14 cellular contexts compared by ENCODE assay signal in genomic region chr7:73879977-73880681, GRCh38. TPM values are rescaled to one million over a fixed set of nuclear protein-coding genes. Genes with fewer than 3 reads are reported as not detected.
DNase-seq lines count a peak whose midpoint lies in the region; ATAC-seq and TF ChIP-seq lines count a peak whose summit lies in the region.
"Had no signal": no experiment of that assay in that cellular context is flagged by ENCODE, and none has a peak within 500 bp of the region (broad histone marks: within the 10 kb centered on the region; RNA-seq: fewer than 3 reads in every experiment).

No MANE protein-coding gene starts in this region.

- H3K79me2 ChIP-seq in PC-9 (ENCODE audit: low read depth), result no peaks in the 10 kb centered on the region

- CTCF ChIA-PET in PC-9 (lab: Charles Lee), result interaction anchor here (1.4 kb wide), 1 partner anchor 149 kb away, joined by 3 read pairs; no protein-coding TSS in a partner anchor

- TF ChIP-seq CTCF in PC-9 (conservative IDR thresholded peaks at IDR 0.05) (no peak), type B pancreatic cell (conservative IDR thresholded peaks at IDR 0.05) (no peak), progenitor cell of endocrine pancreas (IDR thresholded peaks at IDR 0.05; ENCODE audit: unreplicated experiment) (no peak)

- H3K9me3 ChIP-seq in PC-9 (ENCODE audit: insufficient read depth, low read depth) (no peaks in the 10 kb centered on the region), mesenchymal stem cell (ENCODE audit: control insufficient read depth, low read length) (no peaks in the 10 kb centered on the region)

- intact Hi-C loops in PC-9 (cut with micrococcal nuclease; ENCODE audit: unreplicated experiment), result no loop called here

- H3K27ac ChIP-seq in PC-9 (no peak overlapping the region), mesenchymal stem cell (ENCODE audit: low read length, poor library complexity, severe bottlenecking) (no peak overlapping the region)

- no peak overlapping the region for H2BK12ac ChIP-seq in mesenchymal stem cell (ENCODE audit: low read length in 2 of 2)

- peak overlapping the region; percentile 39 for H3K27ac Mint-ChIP-seq in type B pancreatic cell
- H3K27ac Mint-ChIP-seq in progenitor cell of endocrine pancreas, result no peak overlapping the region
- H3K27ac Mint-ChIP-seq: activated naive CD8-positive, alpha-beta T cell treated with anti-CD3 and anti-CD28 coated beads, Interleukin-2, amount 10 ng/mL, durations not matched to agents 7 days and 5 days; effector memory CD8-positive, alpha-beta T cell had no signal

- no peak overlapping the region for H4K91ac ChIP-seq in mesenchymal stem cell (ENCODE audit: low read length)

- H3K79me1 ChIP-seq in mesenchymal stem cell (replicated peaks; ENCODE audit: low read length, poor library complexity, severe bottlenecking), result no peaks in the 10 kb centered on the region

- peaks cover 27% of the 10 kb centered on the region for H3K4me1 ChIP-seq in PC-9 (replicated peaks; ENCODE audit: insufficient read depth)
- no peaks in the 10 kb centered on the region for H3K4me1 ChIP-seq in mesenchymal stem cell (ENCODE audit: control insufficient read depth, insufficient read depth, low read depth, low read length)

- WGBS in mesenchymal stem cell, result 62% methylated on average over 17 of the region's 18 CpGs

- H3K9ac ChIP-seq in mesenchymal stem cell (ENCODE audit: low read length), result peak overlapping the region; percentile 2

- H3K27me3 ChIP-seq in PC-9 (ENCODE audit: insufficient read depth, low read depth) (no peaks in the 10 kb centered on the region), mesenchymal stem cell (ENCODE audit: control insufficient read depth in 1 of 2, insufficient read depth in 1 of 2, low read length in 2 of 2) (peaks cover 6 to 48% of the 10 kb centered on the region in 2 experiments)

- H2BK5ac ChIP-seq in mesenchymal stem cell (ENCODE audit: low read depth, low read length, poor library complexity, severe bottlenecking), result no peak overlapping the region

- no peak overlapping the region for H3K18ac ChIP-seq in mesenchymal stem cell (ENCODE audit: low read depth in 1 of 2, low read length in 2 of 2)

- H2AFZ ChIP-seq in PC-9, result no peak overlapping the region
- H2AFZ ChIP-seq in mesenchymal stem cell (ENCODE audit: low read depth, low read length), result no peak overlapping the region

- no peaks in the 10 kb centered on the region for H3K9me2 ChIP-seq in PC-9 (ENCODE audit: insufficient read depth)

- BruUV-seq in PC-9 (replicated peaks; lab: Mats Ljungman, UMichigan), result no TSS peak

- no peak overlapping the region for H3K4ac ChIP-seq in mesenchymal stem cell (ENCODE audit: low read depth in 1 of 2, low read length in 2 of 2)

- H3K23ac ChIP-seq in mesenchymal stem cell (ENCODE audit: low read length in 2 of 2), result no peak overlapping the region

- H3K14ac ChIP-seq in mesenchymal stem cell (ENCODE audit: low read length in 2 of 2), result no peak overlapping the region

- H3K9me3 Mint-ChIP-seq in type B pancreatic cell (no peaks in the 10 kb centered on the region), progenitor cell of endocrine pancreas (ENCODE audit: low read depth) (no peaks in the 10 kb centered on the region)
- no peaks in the 10 kb centered on the region for H3K9me3 Mint-ChIP-seq in activated T-cell treated with anti-CD3 and anti-CD28 coated beads, Interleukin-2, amount 50 U/mL, for 4 hours
- H3K9me3 Mint-ChIP-seq: activated naive CD8-positive, alpha-beta T cell treated with anti-CD3 and anti-CD28 coated beads, Interleukin-2, amount 10 ng/mL, durations not matched to agents 7 days and 5 days; effector memory CD8-positive, alpha-beta T cell; neural crest cell had no signal

- peak overlapping the region; percentile 47 for H3K4me3 Mint-ChIP-seq in type B pancreatic cell
- H3K4me3 Mint-ChIP-seq in progenitor cell of endocrine pancreas (ENCODE audit: low read depth), result no peak overlapping the region
- no peak overlapping the region for H3K4me3 Mint-ChIP-seq in activated T-cell treated with anti-CD3 and anti-CD28 coated beads, Interleukin-2, amount 50 U/mL, for 4 hours
- H3K4me3 Mint-ChIP-seq: activated naive CD8-positive, alpha-beta T cell treated with anti-CD3 and anti-CD28 coated beads, Interleukin-2, amount 10 ng/mL, durations not matched to agents 7 days and 5 days; effector memory CD8-positive, alpha-beta T cell; neural crest cell had no signal

- no peak for ATAC-seq in activated T-cell treated with anti-CD3 and anti-CD28 coated beads, Interleukin-2, amount 50 U/mL, for 4 hours
- ATAC-seq: effector memory CD8-positive, alpha-beta T cell had no signal

- H2BK15ac ChIP-seq in mesenchymal stem cell (ENCODE audit: low read depth, poor library complexity, severe bottlenecking), result no peak overlapping the region

- no peaks in the 10 kb centered on the region for H3K36me3 Mint-ChIP-seq in type B pancreatic cell
- no peaks in the 10 kb centered on the region for H3K36me3 Mint-ChIP-seq in progenitor cell of endocrine pancreas (ENCODE audit: insufficient read depth)
- no peaks in the 10 kb centered on the region for H3K36me3 Mint-ChIP-seq in activated T-cell treated with anti-CD3 and anti-CD28 coated beads, Interleukin-2, amount 50 U/mL, for 4 hours (ENCODE audit: insufficient read depth)
- H3K36me3 Mint-ChIP-seq: activated naive CD8-positive, alpha-beta T cell treated with anti-CD3 and anti-CD28 coated beads, Interleukin-2, amount 10 ng/mL, durations not matched to agents 7 days and 5 days had no signal

- H2BK120ac ChIP-seq in mesenchymal stem cell (ENCODE audit: low read depth, low read length), result no peak overlapping the region

- H3F3A ChIP-seq in PC-9 (ENCODE audit: insufficient read depth, low read depth), result peaks cover 9% of the 10 kb centered on the region; the same call in 1 of the 2 replicates

- POLR2A ChIA-PET in PC-9 (lab: Charles Lee; ENCODE audit: unreplicated experiment), result interaction anchor here (0.6 to 0.7 kb wide), 2 partner anchors 42 to 76 kb away, joined by 6 to 8 read pairs; no protein-coding TSS in a partner anchor

- H3K4me1 Mint-ChIP-seq in type B pancreatic cell (ENCODE audit: unreplicated experiment) (peaks cover 12% of the 10 kb centered on the region), progenitor cell of endocrine pancreas (ENCODE audit: low read depth) (peaks cover 8% of the 10 kb centered on the region)
- no peaks in the 10 kb centered on the region for H3K4me1 Mint-ChIP-seq in activated T-cell treated with anti-CD3 and anti-CD28 coated beads, Interleukin-2, amount 50 U/mL, for 4 hours (ENCODE audit: low read depth)
- H3K4me1 Mint-ChIP-seq: activated naive CD8-positive, alpha-beta T cell treated with anti-CD3 and anti-CD28 coated beads, Interleukin-2, amount 10 ng/mL, durations not matched to agents 7 days and 5 days had no signal

- no peak overlapping the region for H4K8ac ChIP-seq in mesenchymal stem cell (ENCODE audit: low read length)

- H3K4me2 ChIP-seq in PC-9 (peak overlapping the region; percentile 59), mesenchymal stem cell (ENCODE audit: low read length, poor library complexity, severe bottlenecking) (no peak overlapping the region)

- H2AK5ac ChIP-seq in mesenchymal stem cell (ENCODE audit: low read length, severe bottlenecking), result no peak overlapping the region

- no peaks in the 10 kb centered on the region for H4K20me1 ChIP-seq in PC-9 (ENCODE audit: insufficient read depth)

- H3K36me3 ChIP-seq in PC-9 (ENCODE audit: low read depth), result no peaks in the 10 kb centered on the region
- no peaks in the 10 kb centered on the region for H3K36me3 ChIP-seq in mesenchymal stem cell (ENCODE audit: control insufficient read depth in 1 of 2, insufficient read depth in 2 of 2, low read depth in 1 of 2, low read length in 2 of 2)

- peaks cover 4% of the 10 kb centered on the region for H3K27me3 Mint-ChIP-seq in type B pancreatic cell
- H3K27me3 Mint-ChIP-seq in progenitor cell of endocrine pancreas, result peaks cover 25% of the 10 kb centered on the region
- H3K27me3 Mint-ChIP-seq in activated T-cell treated with anti-CD3 and anti-CD28 coated beads, Interleukin-2, amount 50 U/mL, for 4 hours (ENCODE audit: low read depth), result peaks cover 16% of the 10 kb centered on the region

- peak; percentile 39 to 42 for DNase-seq in PC-9
- DNase-seq in fibroblast of peridontal ligament (ENCODE audit: extremely low read depth), result peak; percentile 31
- DNase-seq in mesenchymal stem cell, result no peak
- DNase-seq in type B pancreatic cell (ENCODE audit: extremely low spot score, unreplicated experiment), result no peak
- no peak for DNase-seq in progenitor cell of endocrine pancreas (ENCODE audit: low spot score, unreplicated experiment)
- DNase-seq in dedifferentiated amniotic fluid mesenchymal stem cell (ENCODE audit: extremely low spot score), result no peak
- no peak for DNase-seq in T-helper 2 cell
- no peak for DNase-seq in activated T-cell treated with anti-CD3 and anti-CD28 coated beads, Interleukin-2, amount 50 U/mL, for 4 hours
- DNase-seq: activated naive CD8-positive, alpha-beta T cell treated with anti-CD3 and anti-CD28 coated beads, Interleukin-2, amount 10 ng/mL, durations not matched to agents 7 days and 5 days; effector memory CD8-positive, alpha-beta T cell; Karpas-422; T-helper 9 cell had no signal

- H3K4me3 ChIP-seq in PC-9 (no peak overlapping the region), mesenchymal stem cell (ENCODE audit: insufficient read depth in 1 of 2, low read depth in 1 of 2, low read length in 2 of 2) (peak overlapping the region in 1 of 2 experiments; percentile 10)

RNA-seq across cellular contexts. Expression of gene TMEM270, which starts 19.2 kb away (rescaled TPM):
- 0.48 and 0.72 TPM in 2 replicates for total RNA-seq in PC-9 (2021)
- not detected for polyA plus RNA-seq in mesenchymal stem cell (2013, experiment 1 of 2)
- not detected for polyA plus RNA-seq in mesenchymal stem cell (2013, experiment 2 of 2)
- total RNA-seq in type B pancreatic cell (ENCODE audit: low replicate concordance), result 0.57 TPM in 1 of 2 replicates, not detected in the other
- total RNA-seq in progenitor cell of endocrine pancreas, result not detected in 2 replicates
- total RNA-seq in activated T-cell treated with anti-CD3 and anti-CD28 coated beads, Interleukin-2, amount 50 U/mL, for 4 hours, result not detected
- total RNA-seq: activated CD8-positive, alpha-beta memory T cell treated with anti-CD3 and anti-CD28 coated beads for 36 hours; activated naive CD8-positive, alpha-beta T cell treated with anti-CD3 and anti-CD28 coated beads, Interleukin-2, amount 10 ng/mL, durations not matched to agents 7 days and 5 days; neural crest cell had no signal

RNA-seq across cellular contexts. Expression of gene METTL27, which starts 37.8 kb away (rescaled TPM):
- total RNA-seq in PC-9 (2021), result 23.2 and 34.7 TPM in 2 replicates
- polyA plus RNA-seq in mesenchymal stem cell (2013, experiment 1 of 2), result 0.83 TPM
- 1.00 TPM for polyA plus RNA-seq in mesenchymal stem cell (2013, experiment 2 of 2)
- total RNA-seq in type B pancreatic cell (ENCODE audit: low replicate concordance), result 8.5 and 11.5 TPM in 2 replicates
- total RNA-seq in progenitor cell of endocrine pancreas, result 13.3 and 13.5 TPM in 2 replicates
- total RNA-seq in activated T-cell treated with anti-CD3 and anti-CD28 coated beads, Interleukin-2, amount 50 U/mL, for 4 hours, result under 1 TPM in 2 of 3 donors, not detected in 1; 0.41 to 0.69 TPM

RNA-seq across cellular contexts. Expression of gene CLDN4, which starts 49.3 kb away (rescaled TPM):
- 498 and 602 TPM in 2 replicates for total RNA-seq in PC-9 (2021)
- polyA plus RNA-seq in mesenchymal stem cell (2013, experiment 1 of 2), result 0.18 TPM
- polyA plus RNA-seq in mesenchymal stem cell (2013, experiment 2 of 2), result 0.14 TPM
- 223 and 787 TPM in 2 replicates for total RNA-seq in type B pancreatic cell (ENCODE audit: low replicate concordance)
- total RNA-seq in progenitor cell of endocrine pancreas, result 172 and 183 TPM in 2 replicates
- under 1 TPM; 0.24 to 0.56 (median 0.32) TPM for total RNA-seq in activated T-cell treated with anti-CD3 and anti-CD28 coated beads, Interleukin-2, amount 50 U/mL, for 4 hours
- total RNA-seq: activated CD8-positive, alpha-beta memory T cell treated with anti-CD3 and anti-CD28 coated beads for 36 hours had no signal

Comparison
In these comparisons a context has a peak if more than half of its experiments do, and no peak if none do; other contexts are left out.
1. DNase-seq: peak in PC-9 (2 of 2) and fibroblast of peridontal ligament (single experiment); none in mesenchymal stem cell (single experiment), type B pancreatic cell (single experiment), progenitor cell of endocrine pancreas (single experiment), dedifferentiated amniotic fluid mesenchymal stem cell (single experiment), T-helper 2 cell (0 of 5) and activated T-cell treated with anti-CD3 and anti-CD28 coated beads, Interleukin-2, amount 50 U/mL, for 4 hours (single experiment).
2. RNA of gene CLDN4, which starts 49.3 kb away (total RNA-seq): 498 to 602 TPM in PC-9, 223 to 787 TPM in type B pancreatic cell and 172 to 183 TPM in progenitor cell of endocrine pancreas; 0.24 to 0.56 TPM in activated T-cell treated with anti-CD3 and anti-CD28 coated beads, Interleukin-2, amount 50 U/mL, for 4 hours; every median in the first group is over 100 times any median in the second.